Comparison of ENCODE assay signal across 1 cellular context in genomic region chr11:59754859-59755700, GRCh38.
TF ChIP-seq lines count a peak whose summit lies in the region.

STX3 (plus strand) TSS chr11:59755376; CDS start chr11:59755606, 230 bp downstream.

TF ChIP-seq in K562, 482 proteins besides CTCF, POLR2A, EP300 and RAD21 (continued from another document):
- TF ChIP-seq ZNF740 (CRISPR knock-in tag; IDR thresholded peaks at IDR 0.05) (0 out of 2 replicates have a peak, but pooled peaks have one; percentile 4), ZNF740 (tag; IDR thresholded peaks at IDR 0.05) (no peak), ZNF316 (IDR thresholded peaks at IDR 0.05) (no peak), MLX (CRISPR knock-in tag; conservative IDR thresholded peaks at IDR 0.05) (no peak), KDM2B (CRISPR knock-in tag; IDR thresholded peaks at IDR 0.05) (0 out of 2 replicates have a peak, but pooled peaks have one; percentile 56), ERF (CRISPR knock-in tag; IDR thresholded peaks at IDR 0.05) (no peak), SIN3B (IDR thresholded peaks at IDR 0.05; ENCODE audit: low read depth) (peak; percentile 71), MXI1 (IDR thresholded peaks at IDR 0.05; ENCODE audit: low read depth, low read length) (no peak), ZNF24 (IDR thresholded peaks at IDR 0.05) (no peak), TBP (optimal IDR thresholded peaks at IDR 0.05; ENCODE audit: low read depth, low read length) (peak; percentile 32), HNRNPLL (IDR thresholded peaks at IDR 0.05; ENCODE audit: low read depth, low read length, poor library complexity, severe bottlenecking) (peak; percentile 78), HDAC2 (IDR thresholded peaks at IDR 0.05) (peak; percentile 31; the same call in 1 of the 2 replicates), ZNF165 (CRISPR knock-in tag; IDR thresholded peaks at IDR 0.05; ENCODE audit: borderline replicate concordance) (peak; percentile 45; the same call in 1 of the 2 replicates), NRF1 (conservative IDR thresholded peaks at IDR 0.05 in 1 of 2, IDR thresholded peaks at IDR 0.05 in 1 of 2) (peak; percentile 91 to 92), PHF21A (IDR thresholded peaks at IDR 0.05; ENCODE audit: borderline replicate concordance, low read depth) (0 out of 2 replicates have a peak, but pooled peaks have one; percentile 0), TOE1 (IDR thresholded peaks at IDR 0.05; ENCODE audit: borderline replicate concordance) (peak; percentile 57; the same call in 1 of the 2 replicates), TOE1 (CRISPR knock-in tag; IDR thresholded peaks at IDR 0.05; ENCODE audit: borderline replicate concordance, low read depth) (no peak), CTBP1 (IDR thresholded peaks at IDR 0.05; ENCODE audit: borderline replicate concordance) (peak; percentile 92), ZBTB7A (IDR thresholded peaks at IDR 0.05; ENCODE audit: borderline replicate concordance, control insufficient read depth, low read depth, low read length) (peak; percentile 49; the same call in 1 of the 2 replicates), SAP30 (IDR thresholded peaks at IDR 0.05; ENCODE audit: borderline replicate concordance, insufficient read depth, low read depth, low read length, poor library complexity, severe bottlenecking) (peak; percentile 41), MLLT1 (IDR thresholded peaks at IDR 0.05) (0 out of 4 replicates have a peak, but pooled peaks of 1 of the 2 experiments have one; percentile 58), HMGN3 (IDR thresholded peaks at IDR 0.05; ENCODE audit: borderline replicate concordance, extremely low read depth, insufficient read length, low read depth, low read length) (peak; percentile 89), PRMT5 (CRISPR knock-in tag; IDR thresholded peaks at IDR 0.05) (no peak), ZEB2 (IDR thresholded peaks at IDR 0.05) (peak; percentile 94), MEIS2 (IDR thresholded peaks at IDR 0.05; ENCODE audit: partially characterized antibody) (peak; percentile 33), KAT7 (CRISPR knock-in tag; IDR thresholded peaks at IDR 0.05; ENCODE audit: borderline replicate concordance) (peak; percentile 47; the same call in 1 of the 2 replicates), RUNX1 (IDR thresholded peaks at IDR 0.05; ENCODE audit: low read depth) (no peak), RCOR1 (IDR thresholded peaks at IDR 0.05; ENCODE audit: borderline replicate concordance in 1 of 2, low read depth in 2 of 2, low read length in 2 of 2) (0 out of 4 replicates have a peak, but pooled peaks of 1 of the 2 experiments have one; percentile 3)
- TF ChIP-seq, protein P1, sequence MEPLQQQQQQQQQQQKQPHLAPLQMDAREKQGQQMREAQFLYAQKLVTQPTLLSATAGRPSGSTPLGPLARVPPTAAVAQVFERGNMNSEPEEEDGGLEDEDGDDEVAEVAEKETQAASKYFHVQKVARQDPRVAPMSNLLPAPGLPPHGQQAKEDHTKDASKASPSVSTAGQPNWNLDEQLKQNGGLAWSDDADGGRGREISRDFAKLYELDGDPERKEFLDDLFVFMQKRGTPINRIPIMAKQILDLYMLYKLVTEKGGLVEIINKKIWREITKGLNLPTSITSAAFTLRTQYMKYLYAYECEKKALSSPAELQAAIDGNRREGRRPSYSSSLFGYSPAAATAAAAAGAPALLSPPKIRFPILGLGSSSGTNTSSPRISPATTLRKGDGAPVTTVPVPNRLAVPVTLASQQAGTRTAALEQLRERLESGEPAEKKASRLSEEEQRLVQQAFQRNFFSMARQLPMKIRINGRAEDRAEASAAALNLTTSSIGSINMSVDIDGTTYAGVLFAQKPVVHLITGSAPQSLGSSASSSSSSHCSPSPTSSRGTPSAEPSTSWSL (CRISPR knock-in tag; IDR thresholded peaks at IDR 0.05; ENCODE audit: borderline replicate concordance) = 0 out of 2 replicates have a peak, but pooled peaks have one; percentile 38
- TF ChIP-seq, protein P2, sequence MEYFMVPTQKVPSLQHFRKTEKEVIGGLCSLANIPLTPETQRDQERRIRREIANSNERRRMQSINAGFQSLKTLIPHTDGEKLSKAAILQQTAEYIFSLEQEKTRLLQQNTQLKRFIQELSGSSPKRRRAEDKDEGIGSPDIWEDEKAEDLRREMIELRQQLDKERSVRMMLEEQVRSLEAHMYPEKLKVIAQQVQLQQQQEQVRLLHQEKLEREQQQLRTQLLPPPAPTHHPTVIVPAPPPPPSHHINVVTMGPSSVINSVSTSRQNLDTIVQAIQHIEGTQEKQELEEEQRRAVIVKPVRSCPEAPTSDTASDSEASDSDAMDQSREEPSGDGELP (CRISPR knock-in tag; IDR thresholded peaks at IDR 0.05; ENCODE audit: borderline replicate concordance) = peak; percentile 48; the same call in 1 of the 2 replicates
